ENCODE assay signal across 16 cellular contexts in genomic region chr1:166032901-166033371, GRCh38.
DNase-seq lines count a peak whose midpoint lies in the region; ATAC-seq and TF ChIP-seq lines count a peak whose summit lies in the region.
"Had no signal": no experiment of that assay in that cellular context is flagged by ENCODE, and none has a peak within 500 bp of the region (broad histone marks: within the 10 kb centered on the region; RNA-seq: fewer than 3 reads in every experiment).

No MANE protein-coding gene starts in this region.

- TF ChIP-seq CTCF in activated CD8-positive, alpha-beta T cell treated with anti-CD3 and anti-CD28 coated beads for 36 hours (IDR thresholded peaks at IDR 0.05), result no peak

- CTCF ChIA-PET in activated CD8-positive, alpha-beta T cell treated with anti-CD3 and anti-CD28 coated beads for 36 hours (lab: Charles Lee), result interaction anchor here (1.4 kb wide), 1 partner anchor 17 kb away, joined by 4 read pairs; no protein-coding TSS in a partner anchor

- no peaks in the 10 kb centered on the region for H3K9me3 Mint-ChIP-seq in activated CD8-positive, alpha-beta T cell treated with anti-CD3 and anti-CD28 coated beads for 36 hours

- no peak overlapping the region for H3K4me3 Mint-ChIP-seq in activated CD8-positive, alpha-beta T cell treated with anti-CD3 and anti-CD28 coated beads for 36 hours
- H3K4me3 Mint-ChIP-seq: naive B cell had no signal

- H3K27me3 Mint-ChIP-seq in activated CD8-positive, alpha-beta T cell treated with anti-CD3 and anti-CD28 coated beads for 36 hours, result peaks cover 4% of the 10 kb centered on the region

- POLR2A ChIA-PET in activated CD8-positive, alpha-beta T cell treated with anti-CD3 and anti-CD28 coated beads for 36 hours (lab: Charles Lee), result no interaction called here

- no peaks in the 10 kb centered on the region for H3K4me1 Mint-ChIP-seq in activated CD8-positive, alpha-beta T cell treated with anti-CD3 and anti-CD28 coated beads for 36 hours (ENCODE audit: low read depth)
- H3K4me1 Mint-ChIP-seq: naive B cell had no signal

- peak; percentile 22 for DNase-seq in COLO668 (lab: John Stamatoyannopoulos, UW; ENCODE audit: unreplicated experiment)
- peak; percentile 30 for DNase-seq in LoVo (ENCODE audit: low spot score)
- peak; percentile 59 for DNase-seq in NCI-H510A treated with DMSO at 0.1 percent for 48 hours (lab: John Stamatoyannopoulos, UW)
- DNase-seq in left lobe of liver (ENCODE audit: low spot score), result peak; percentile 89
- no peak for DNase-seq in ureter (ENCODE audit: low spot score)
- no peak for DNase-seq in activated CD8-positive, alpha-beta T cell treated with anti-CD3 and anti-CD28 coated beads for 36 hours
- DNase-seq: activated gamma-delta T cell treated with Interleukin-2 at 50 U/mL for 16 hours, brain microvascular endothelial cell, foreskin melanocyte, GF-D8, MM.1S, naive B cell, PC-3, T-helper 9 cell had no signal

- ATAC-seq in left lobe of liver (peak; percentile 96), GM18909 (IDR thresholded peaks at IDR 0.05; ENCODE audit: poor library complexity, unreplicated experiment) (no peak), HG03342 (IDR thresholded peaks at IDR 0.05; ENCODE audit: unreplicated experiment) (no peak)
- ATAC-seq in activated CD8-positive, alpha-beta T cell treated with anti-CD3 and anti-CD28 coated beads for 36 hours, result no peak
- ATAC-seq: PC-3 had no signal

- H3K27ac Mint-ChIP-seq in activated CD8-positive, alpha-beta T cell treated with anti-CD3 and anti-CD28 coated beads for 36 hours, result no peak overlapping the region
- H3K27ac Mint-ChIP-seq: naive B cell had no signal

- no peaks in the 10 kb centered on the region for H3K36me3 Mint-ChIP-seq in activated CD8-positive, alpha-beta T cell treated with anti-CD3 and anti-CD28 coated beads for 36 hours (ENCODE audit: low read depth)
- H3K36me3 Mint-ChIP-seq: naive B cell had no signal

- intact Hi-C loops in activated CD8-positive, alpha-beta T cell treated with anti-CD3 and anti-CD28 coated beads for 36 hours (cut with micrococcal nuclease), result no loop called here

Comparison
In these comparisons a context has a peak if more than half of its experiments do, and no peak if none do; other contexts are left out.
1. DNase-seq: peak in COLO668 (single experiment), LoVo (single experiment), NCI-H510A treated with DMSO at 0.1 percent for 48 hours (single experiment) and left lobe of liver (single experiment); none in ureter (single experiment) and activated CD8-positive, alpha-beta T cell treated with anti-CD3 and anti-CD28 coated beads for 36 hours (single experiment).